Comparison of ENCODE assay signal across 10 cellular contexts in genomic region chr15:73950479-73951043, GRCh38. TPM values are rescaled to one million over a fixed set of nuclear protein-coding genes. Genes with fewer than 3 reads are reported as not detected.
DNase-seq lines count a peak whose midpoint lies in the region; ATAC-seq and TF ChIP-seq lines count a peak whose summit lies in the region.
"Had no signal": no experiment of that assay in that cellular context is flagged by ENCODE, and none has a peak within 500 bp of the region (broad histone marks: within the 10 kb centered on the region; RNA-seq: fewer than 3 reads in every experiment).

No MANE protein-coding gene starts in this region.

- H3K4me3 Mint-ChIP-seq in activated CD4-positive, alpha-beta T cell treated with anti-CD3 and anti-CD28 coated beads, Interleukin-2, amount 10 ng/mL, durations not matched to agents 24 days and 14 days: no peak overlapping the region

- H3K9me2 ChIP-seq in HCT116 (ENCODE audit: insufficient read depth): no peaks in the 10 kb centered on the region

- POLR2A ChIA-PET in HCT116 (lab: Charles Lee): interaction anchor here (1.0 kb wide), 1 partner anchor 21 kb away, joined by 3 read pairs; no protein-coding TSS in a partner anchor

- no peaks in the 10 kb centered on the region for H3K36me3 ChIP-seq in HCT116 (ENCODE audit: control insufficient read depth in 1 of 2, insufficient read depth in 2 of 2, low read length in 2 of 2)
- peaks cover 14% of the 10 kb centered on the region for H3K36me3 ChIP-seq in left ventricle myocardium inferior
- H3K36me3 ChIP-seq: pancreas had no signal

- H3K27me3 ChIP-seq in HCT116 (ENCODE audit: insufficient read depth, low read length) (no peaks in the 10 kb centered on the region), left ventricle myocardium inferior (ENCODE audit: low read depth) (no peaks in the 10 kb centered on the region)
- H3K27me3 ChIP-seq: pancreas had no signal

- peaks cover 4% of the 10 kb centered on the region for H3K4me1 Mint-ChIP-seq in activated CD4-positive, alpha-beta T cell treated with anti-CD3 and anti-CD28 coated beads, Interleukin-2, amount 10 ng/mL, durations not matched to agents 24 days and 14 days

- H3K9me3 ChIP-seq in HCT116 (ENCODE audit: control insufficient read depth in 1 of 2, insufficient read depth in 1 of 2, low read depth in 1 of 2, low read length in 2 of 2) (no peaks in the 10 kb centered on the region), left ventricle myocardium inferior (replicated peaks) (no peaks in the 10 kb centered on the region)
- H3K9me3 ChIP-seq: pancreas had no signal

- BruUV-seq in HCT116 (replicated peaks; lab: Mats Ljungman, UMichigan): no TSS peak

- H3K79me2 ChIP-seq in HCT116 (ENCODE audit: insufficient read depth, low read length): no peaks in the 10 kb centered on the region

- no peak overlapping the region for H3K27ac Mint-ChIP-seq in activated CD4-positive, alpha-beta T cell treated with anti-CD3 and anti-CD28 coated beads, Interleukin-2, amount 10 ng/mL, durations not matched to agents 24 days and 14 days

- peaks cover 2% of the 10 kb centered on the region for H3K27me3 Mint-ChIP-seq in activated CD4-positive, alpha-beta T cell treated with anti-CD3 and anti-CD28 coated beads, Interleukin-2, amount 10 ng/mL, durations not matched to agents 24 days and 14 days
- H3K27me3 Mint-ChIP-seq: stimulated activated naive CD8-positive, alpha-beta T cell treated with anti-CD3 and anti-CD28 coated beads, Interleukin-15, amount 100 ng/mL, for 72 hours had no signal

- intact Hi-C loops in HCT116 (cut with micrococcal nuclease) (loop anchor here (1.0 kb wide), 1 partner anchor 14 kb away; no protein-coding TSS in a partner anchor), left ventricle myocardium inferior (cut with micrococcal nuclease) (no loop called here)
- intact Hi-C loops in activated CD4-positive, alpha-beta T cell treated with anti-CD3 and anti-CD28 coated beads, Interleukin-2, amount 10 ng/mL, durations not matched to agents 24 days and 14 days (cut with micrococcal nuclease): loop anchor here (1.0 kb wide), 1 partner anchor 15 kb away; no protein-coding TSS in a partner anchor

- no peak overlapping the region for H2AFZ ChIP-seq in HCT116 (ENCODE audit: low read depth, low read length, poor library complexity, severe bottlenecking)

- H3K27ac ChIP-seq in HCT116 (ENCODE audit: low read depth, low read length) (no peak overlapping the region), left ventricle myocardium inferior (replicated peaks) (peak overlapping the region; percentile 95), skin epidermis (peak overlapping the region in 16 of 21 experiments; percentile 35 to 95 (median 74))

- CTCF ChIA-PET in HCT116 (lab: Charles Lee): interaction anchor here (0.6 to 2.4 kb wide), 16 partner anchors 10 to 370 kb away, joined by 3 to 23 read pairs (median 7); partner anchors contain the start of gene LOXL1

- no peak overlapping the region for H3K4me2 ChIP-seq in HCT116 (ENCODE audit: low read length)

- RAD21 ChIA-PET in HCT116 (lab: Charles Lee; ENCODE audit: low non-redundant PET in 1 of 2, low total read pairs in 2 of 2, uncharacterized antibody in 2 of 2, unreplicated experiment in 2 of 2): interaction anchor here in 1 of 2 experiments (0.5 to 0.8 kb wide), 2 partner anchors 15 to 359 kb away, joined by 3 read pairs; no protein-coding TSS in a partner anchor

- TF ChIP-seq RAD21 in HCT116 (IDR thresholded peaks at IDR 0.05; ENCODE audit: low read depth): no peak

- no peaks in the 10 kb centered on the region for H4K20me1 ChIP-seq in HCT116 (ENCODE audit: insufficient read depth)

- H3K4me3 ChIP-seq in HCT116 (replicated peaks in 1 of 2; ENCODE audit: low read depth in 1 of 2, low read length in 2 of 2) (no peak overlapping the region), left ventricle myocardium inferior (no peak overlapping the region), skin epidermis (no peak overlapping the region)
- H3K4me3 ChIP-seq: pancreas had no signal

- H3K36me3 Mint-ChIP-seq in activated CD4-positive, alpha-beta T cell treated with anti-CD3 and anti-CD28 coated beads, Interleukin-2, amount 10 ng/mL, durations not matched to agents 24 days and 14 days (ENCODE audit: low read depth): no peaks in the 10 kb centered on the region

- no peak for TF ChIP-seq POLR2A in HCT116 (IDR thresholded peaks at IDR 0.05; ENCODE audit: borderline replicate concordance, extremely low read depth, insufficient read depth, insufficient read length)

- DNase-seq in HCT116 (ENCODE audit: low read depth, low spot score): no peak
- no peak for DNase-seq in left ventricle myocardium inferior
- no peak for DNase-seq in anterior cingulate cortex (lab: John Stamatoyannopoulos, UW)
- no peak for DNase-seq in Kasumi-1 (lab: John Stamatoyannopoulos, UW)
- no peak for DNase-seq in activated CD4-positive, alpha-beta T cell treated with anti-CD3 and anti-CD28 coated beads, Interleukin-2, amount 10 ng/mL, durations not matched to agents 24 days and 14 days

- H3K9ac ChIP-seq in HCT116 (ENCODE audit: low read length): no peak overlapping the region

- ATAC-seq in HCT116 (peak; percentile 31; the same call in 1 of the 2 replicates), SK-N-SH treated with all-trans-retinoic acid at 6 μM for 48 hours (peak; percentile 45; the same call in 2 of the 3 replicates), HG02610 (IDR thresholded peaks at IDR 0.05; ENCODE audit: unreplicated experiment) (no peak)

- H3K9me3 Mint-ChIP-seq in activated CD4-positive, alpha-beta T cell treated with anti-CD3 and anti-CD28 coated beads, Interleukin-2, amount 10 ng/mL, durations not matched to agents 24 days and 14 days: no peaks in the 10 kb centered on the region
- H3K9me3 Mint-ChIP-seq: stimulated activated naive CD8-positive, alpha-beta T cell treated with anti-CD3 and anti-CD28 coated beads, Interleukin-15, amount 100 ng/mL, for 72 hours had no signal

- H3K4me1 ChIP-seq in HCT116 (ENCODE audit: control insufficient read depth in 1 of 2, insufficient read depth in 2 of 2, low read length in 2 of 2): peaks cover 0 to 12% of the 10 kb centered on the region in 2 experiments; a peak in 1 of 4 replicates
- H3K4me1 ChIP-seq in left ventricle myocardium inferior: peaks cover 43% of the 10 kb centered on the region

- TF ChIP-seq CTCF in HCT116 (IDR thresholded peaks at IDR 0.05 in 2 of 3, conservative IDR thresholded peaks at IDR 0.05 in 1 of 3; ENCODE audit: borderline replicate concordance in 1 of 3, insufficient read depth in 1 of 3, low read depth in 2 of 3, low read length in 2 of 3) (no peak), left ventricle myocardium inferior (IDR thresholded peaks at IDR 0.05; ENCODE audit: borderline replicate concordance) (no peak)

TF ChIP-seq in HCT116, 20 proteins besides CTCF, POLR2A, EP300 and RAD21:
- TF ChIP-seq FOSL1 (IDR thresholded peaks at IDR 0.05; ENCODE audit: low read depth) (no peak), MAX (IDR thresholded peaks at IDR 0.05) (no peak), SP1 (IDR thresholded peaks at IDR 0.05; ENCODE audit: low read depth) (no peak), YY1 (IDR thresholded peaks at IDR 0.05; ENCODE audit: extremely low read depth, insufficient replicate concordance, low read depth, low read length) (no peak)

TF ChIP-seq in SK-N-SH treated with all-trans-retinoic acid at 6 μM for 48 hours, 23 proteins besides CTCF, POLR2A, EP300 and RAD21 (continues in another document):
- no peak for TF ChIP-seq ZC3H10 (CRISPR knock-in tag; IDR thresholded peaks at IDR 0.05)
- no peak for TF ChIP-seq ZNF8 (CRISPR knock-in tag; IDR thresholded peaks at IDR 0.05)
- TF ChIP-seq POU6F1 (CRISPR knock-in tag; IDR thresholded peaks at IDR 0.05; ENCODE audit: borderline replicate concordance, low read depth): no peak
- no peak for TF ChIP-seq CREB5 (CRISPR knock-in tag; IDR thresholded peaks at IDR 0.05; ENCODE audit: low read depth)
- no peak for TF ChIP-seq ZNF70 (CRISPR knock-in tag; IDR thresholded peaks at IDR 0.05)
- no peak for TF ChIP-seq CSDC2 (CRISPR knock-in tag; IDR thresholded peaks at IDR 0.05)
- TF ChIP-seq TCF4 (CRISPR knock-in tag; IDR thresholded peaks at IDR 0.05; ENCODE audit: borderline replicate concordance): no peak
- TF ChIP-seq BACH2 (CRISPR knock-in tag; IDR thresholded peaks at IDR 0.05; ENCODE audit: borderline replicate concordance): no peak

RNA-seq across cellular contexts. Expression of gene LOXL1, which starts 24.3 kb away (rescaled TPM):
- total RNA-seq in HCT116 (2021; ENCODE audit: unreplicated experiment) (14.9 TPM), left ventricle myocardium inferior (31.9 TPM)
- polyA plus RNA-seq in HCT116 (2012): 18.6 and 21.7 TPM in 2 replicates
- 0.49 and 0.88 TPM in 2 replicates for total RNA-seq in activated CD4-positive, alpha-beta T cell treated with anti-CD3 and anti-CD28 coated beads, Interleukin-2, amount 10 ng/mL, durations not matched to agents 24 days and 14 days

RNA-seq across cellular contexts. Expression of gene STOML1, which starts 41.5 kb away (rescaled TPM):
- total RNA-seq in HCT116 (2021; ENCODE audit: unreplicated experiment) (5.0 TPM), left ventricle myocardium inferior (26.1 TPM)
- polyA plus RNA-seq in HCT116 (2012): 3.0 and 4.0 TPM in 2 replicates
- 10.3 and 10.6 TPM in 2 replicates for total RNA-seq in activated CD4-positive, alpha-beta T cell treated with anti-CD3 and anti-CD28 coated beads, Interleukin-2, amount 10 ng/mL, durations not matched to agents 24 days and 14 days

RNA-seq across cellular contexts. Expression of gene PML, which starts 44.0 kb away (rescaled TPM):
- total RNA-seq in HCT116 (2021; ENCODE audit: unreplicated experiment): 28.1 TPM
- polyA plus RNA-seq in HCT116 (2012): 23.1 and 29.6 TPM in 2 replicates
- 19.1 TPM for total RNA-seq in left ventricle myocardium inferior
- 61.3 and 64.2 TPM in 2 replicates for total RNA-seq in activated CD4-positive, alpha-beta T cell treated with anti-CD3 and anti-CD28 coated beads, Interleukin-2, amount 10 ng/mL, durations not matched to agents 24 days and 14 days
